In genomic region chr6:29617782-29618557, GRCh38 we compare ENCODE assay signal across 1 cellular context.
TF ChIP-seq lines count a peak whose summit lies in the region.

No MANE protein-coding gene starts in this region.

TF ChIP-seq in GM12878, 131 proteins besides CTCF, POLR2A, EP300 and RAD21:
- TF ChIP-seq KDM1A (IDR thresholded peaks at IDR 0.05; ENCODE audit: borderline replicate concordance) (no peak), YY1 (IDR thresholded peaks at IDR 0.05; ENCODE audit: low read depth, low read length) (no peak), ZSCAN29 (IDR thresholded peaks at IDR 0.05) (no peak), PAX8 (IDR thresholded peaks at IDR 0.05) (no peak), ZBTB11 (CRISPR knock-in tag; IDR thresholded peaks at IDR 0.05) (no peak), RBBP5 (conservative IDR thresholded peaks at IDR 0.05) (no peak), SUPT20H (IDR thresholded peaks at IDR 0.05; ENCODE audit: borderline replicate concordance, control insufficient read depth, low read depth, low read length) (no peak), ZBTB4 (CRISPR knock-in tag; IDR thresholded peaks at IDR 0.05) (no peak), NFXL1 (IDR thresholded peaks at IDR 0.05; ENCODE audit: borderline replicate concordance) (no peak), FOS (IDR thresholded peaks at IDR 0.05; ENCODE audit: borderline replicate concordance, extremely low read depth, insufficient read length) (no peak), HDAC6 (IDR thresholded peaks at IDR 0.05; ENCODE audit: unreplicated experiment) (no peak), RELA (IDR thresholded peaks at IDR 0.05; ENCODE audit: borderline replicate concordance, partially characterized antibody) (no peak), BRCA1 (IDR thresholded peaks at IDR 0.05; ENCODE audit: low read depth, low read length) (no peak), HCFC1 (IDR thresholded peaks at IDR 0.05; ENCODE audit: low read length) (no peak), USF2 (IDR thresholded peaks at IDR 0.05; ENCODE audit: borderline replicate concordance, low read depth, low read length) (no peak)
